In the genomic region with DNA sequence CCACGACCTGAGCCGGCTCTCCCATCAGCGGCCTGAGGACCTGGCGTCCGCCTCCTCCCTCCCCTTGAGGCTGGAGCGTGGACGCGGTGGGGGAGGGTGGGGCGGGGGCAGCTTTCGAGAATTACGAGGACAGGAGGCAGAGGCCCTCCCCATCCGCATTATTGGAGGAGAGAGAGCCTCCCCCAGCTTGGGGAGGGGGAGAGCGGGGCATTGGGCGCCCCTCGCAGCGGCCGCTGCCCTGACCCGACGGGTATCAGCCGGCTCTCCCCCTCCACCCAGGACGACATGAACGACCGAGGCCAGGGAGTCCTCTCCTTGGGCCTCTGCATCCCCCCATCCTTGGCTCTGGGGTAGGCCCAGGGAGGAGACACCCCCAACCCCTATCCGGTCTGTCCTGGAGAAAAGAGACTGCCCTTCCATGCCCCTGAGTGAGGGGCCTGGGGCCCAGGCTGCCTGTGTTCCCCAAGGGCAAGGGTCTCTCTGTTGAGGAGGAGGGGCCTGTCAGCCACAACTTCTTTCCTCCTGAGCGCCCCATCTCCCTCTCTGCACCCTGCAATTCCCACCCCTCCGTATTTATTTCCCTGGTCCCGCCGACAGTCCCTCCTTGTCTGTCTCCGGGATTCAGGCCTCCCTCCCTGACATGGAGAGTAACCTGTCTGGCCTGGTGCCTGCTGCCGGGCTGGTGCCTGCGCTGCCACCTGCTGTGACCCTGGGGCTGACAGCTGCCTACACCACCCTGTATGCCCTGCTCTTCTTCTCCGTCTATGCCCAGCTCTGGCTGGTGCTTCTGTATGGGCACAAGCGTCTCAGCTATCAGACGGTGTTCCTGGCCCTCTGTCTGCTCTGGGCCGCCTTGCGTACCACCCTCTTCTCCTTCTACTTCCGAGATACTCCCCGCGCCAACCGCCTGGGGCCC, we compare ENCODE assay signal across 6 cellular contexts. TPM values are rescaled to one million over a fixed set of nuclear protein-coding genes. Genes with fewer than 3 reads are reported as not detected.
A peak's percentile ranks its signal among the peaks of the same experiment; 100 is the strongest.
DNase-seq lines count a peak whose midpoint lies in the region; ATAC-seq and TF ChIP-seq lines count a peak whose summit lies in the region.

No MANE protein-coding gene starts in this region.

- no peak for ATAC-seq in activated T-cell treated with anti-CD3 and anti-CD28 coated beads, Interleukin-2, amount 50 U/mL, for 4 hours
- ATAC-seq in GM21360 (IDR thresholded peaks at IDR 0.05; ENCODE audit: unreplicated experiment) = no peak

- peak overlapping the region; percentile 78 for H3K4me3 Mint-ChIP-seq in activated T-cell treated with anti-CD3 and anti-CD28 coated beads, Interleukin-2, amount 50 U/mL, for 4 hours

- peaks cover 20% of the 10 kb centered on the region for H3K4me1 Mint-ChIP-seq in activated T-cell treated with anti-CD3 and anti-CD28 coated beads, Interleukin-2, amount 50 U/mL, for 4 hours (ENCODE audit: low read depth)

- peaks cover 8% of the 10 kb centered on the region for H3K36me3 Mint-ChIP-seq in activated T-cell treated with anti-CD3 and anti-CD28 coated beads, Interleukin-2, amount 50 U/mL, for 4 hours (ENCODE audit: insufficient read depth)

- peaks cover 10% of the 10 kb centered on the region for H3K27me3 Mint-ChIP-seq in activated T-cell treated with anti-CD3 and anti-CD28 coated beads, Interleukin-2, amount 50 U/mL, for 4 hours (ENCODE audit: low read depth)

- DNase-seq in activated T-cell treated with anti-CD3 and anti-CD28 coated beads, Interleukin-2, amount 50 U/mL, for 4 hours = no peak
- DNase-seq in activated T-cell treated with anti-CD3 and anti-CD28 coated beads, Interleukin-2, amount 50 U/mL, for 1 hour = no peak
- peak; percentile 30 for DNase-seq in kidney tubule cell (ENCODE audit: low spot score)
- DNase-seq in stimulated activated CD4-positive, alpha-beta T cell treated with anti-CD3 and anti-CD28 coated beads, Interleukin-2, amount 100 ng/mL, for 24 hours = no peak

- TF ChIP-seq CTCF in VCaP (conservative IDR thresholded peaks at IDR 0.05) = peak; percentile 89

- H3K9me3 Mint-ChIP-seq in activated T-cell treated with anti-CD3 and anti-CD28 coated beads, Interleukin-2, amount 50 U/mL, for 4 hours = no peaks in the 10 kb centered on the region

- H3K27ac ChIP-seq in VCaP = peak overlapping the region; percentile 98

RNA-seq across cellular contexts. Expression of gene GPR137, which starts 0.5 kb away (rescaled TPM):
- 10 to 100 TPM; 43.1 to 46.2 (median 43.9) TPM for total RNA-seq in activated T-cell treated with anti-CD3 and anti-CD28 coated beads, Interleukin-2, amount 50 U/mL, for 4 hours

RNA-seq across cellular contexts. Expression of gene BAD, which starts 1.7 kb away (rescaled TPM):
- 10 to 100 TPM; 27.6 to 38.8 (median 36.6) TPM for total RNA-seq in activated T-cell treated with anti-CD3 and anti-CD28 coated beads, Interleukin-2, amount 50 U/mL, for 4 hours

RNA-seq across cellular contexts. Expression of gene KCNK4, which starts 5.0 kb away (rescaled TPM):
- total RNA-seq in activated T-cell treated with anti-CD3 and anti-CD28 coated beads, Interleukin-2, amount 50 U/mL, for 4 hours = not detected

RNA-seq across cellular contexts. Expression of gene CATSPERZ, which starts 14.0 kb away (rescaled TPM):
- not detected for total RNA-seq in activated T-cell treated with anti-CD3 and anti-CD28 coated beads, Interleukin-2, amount 50 U/mL, for 4 hours

RNA-seq across cellular contexts. Expression of gene ESRRA, which starts 19.2 kb away (rescaled TPM):
- 10 to 100 TPM; 81.5 to 93.4 (median 89.3) TPM for total RNA-seq in activated T-cell treated with anti-CD3 and anti-CD28 coated beads, Interleukin-2, amount 50 U/mL, for 4 hours
